11 cellular contexts compared by ENCODE assay signal in the genomic region with DNA sequence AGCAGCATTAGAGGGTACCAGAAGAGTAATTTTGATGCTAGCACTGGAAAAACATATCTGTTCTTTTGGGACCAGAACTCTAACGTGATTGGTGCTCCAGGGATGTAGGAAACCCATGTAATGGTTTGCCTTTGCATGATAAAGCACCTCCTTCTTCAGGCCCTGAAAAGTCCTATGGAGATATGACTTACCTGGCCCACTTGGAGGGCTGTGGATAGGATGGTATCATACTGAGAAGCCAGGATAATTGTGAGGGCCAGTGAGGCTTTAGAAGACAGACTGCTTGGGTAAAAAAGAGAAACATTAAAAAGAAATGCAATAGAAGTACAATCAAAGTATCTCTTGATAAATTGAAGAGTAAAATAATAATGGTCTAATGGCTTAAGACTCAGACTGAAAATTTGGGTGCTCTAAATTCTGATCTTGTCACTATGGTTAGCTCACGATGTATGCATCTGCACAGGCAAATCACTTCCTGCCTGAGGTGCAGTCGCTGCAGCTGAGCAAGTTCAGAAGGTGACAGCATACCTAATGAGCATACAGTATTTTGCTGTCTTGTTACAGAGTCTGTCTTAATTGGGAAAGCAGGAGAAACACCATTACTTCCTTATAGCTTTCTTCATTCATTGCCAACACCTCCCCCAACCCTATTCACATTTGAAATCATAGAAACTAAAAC.
DNase-seq lines count a peak whose midpoint lies in the region; ATAC-seq and TF ChIP-seq lines count a peak whose summit lies in the region.
"Had no signal": no experiment of that assay in that cellular context is flagged by ENCODE, and none has a peak within 500 bp of the region (broad histone marks: within the 10 kb centered on the region; RNA-seq: fewer than 3 reads in every experiment).

No MANE protein-coding gene starts in this region.

- H3K4me3 ChIP-seq in SU-DHL-6 (ENCODE audit: insufficient read depth, low read length, poor library complexity, severe bottlenecking), result peak overlapping the region; percentile 40
- H3K4me3 ChIP-seq in effector memory CD4-positive, alpha-beta T cell (ENCODE audit: insufficient read depth, low read depth, low read length, poor library complexity, severe bottlenecking), result no peak overlapping the region

- peak overlapping the region; percentile 90 for H3K27ac ChIP-seq in SU-DHL-6 (ENCODE audit: low read depth, low read length)
- no peak overlapping the region for H3K27ac ChIP-seq in effector memory CD4-positive, alpha-beta T cell (ENCODE audit: insufficient read depth, low read length, poor library complexity, severe bottlenecking)

- H3K36me3 ChIP-seq in SU-DHL-6 (ENCODE audit: low read length), result no peaks in the 10 kb centered on the region
- no peaks in the 10 kb centered on the region for H3K36me3 ChIP-seq in effector memory CD4-positive, alpha-beta T cell (ENCODE audit: control insufficient read depth, insufficient read depth, low read length)

- no peaks in the 10 kb centered on the region for H4K20me1 ChIP-seq in SU-DHL-6 (ENCODE audit: low read depth, low read length)

- peak; percentile 99 for ATAC-seq in GM18520 (IDR thresholded peaks at IDR 0.05; ENCODE audit: unreplicated experiment)
- ATAC-seq in GM21381 (IDR thresholded peaks at IDR 0.05; ENCODE audit: unreplicated experiment), result peak; percentile 68
- peak; percentile 98 for ATAC-seq in HG03060 (IDR thresholded peaks at IDR 0.05; ENCODE audit: low read depth, unreplicated experiment)

- H3K4me1 ChIP-seq in effector memory CD4-positive, alpha-beta T cell (ENCODE audit: control insufficient read depth, insufficient read depth, low read length, poor library complexity, severe bottlenecking), result no peaks in the 10 kb centered on the region

- H3K4me2 ChIP-seq in SU-DHL-6 (ENCODE audit: low read depth, low read length, poor library complexity, severe bottlenecking), result peak overlapping the region; percentile 84

- no peak for DNase-seq in effector memory CD4-positive, alpha-beta T cell
- DNase-seq in GOT3 (lab: John Stamatoyannopoulos, UW) (no peak), superior temporal gyrus (ENCODE audit: extremely low spot score) (no peak)
- no peak for DNase-seq in activated CD4-positive, alpha-beta T cell treated with anti-CD3 and anti-CD28 coated beads, Interleukin-2, amount 10 ng/mL, durations not matched to agents 7 days and 5 days
- DNase-seq: activated CD4-positive, CD25-positive, alpha-beta regulatory T cell treated with anti-CD3 and anti-CD28 coated beads, Interleukin-2, amount 50 U/mL, for 72 hours; activated naive CD4-positive, alpha-beta T cell treated with anti-CD3 and anti-CD28 coated beads for 36 hours; Calu3 had no signal

- no peaks in the 10 kb centered on the region for H3K27me3 ChIP-seq in SU-DHL-6 (ENCODE audit: low read length)
- H3K27me3 ChIP-seq in effector memory CD4-positive, alpha-beta T cell (replicated peaks; ENCODE audit: control insufficient read depth, insufficient read depth, low read length, poor library complexity, severe bottlenecking), result no peaks in the 10 kb centered on the region

- no peaks in the 10 kb centered on the region for H3K36me3 Mint-ChIP-seq in activated CD4-positive, alpha-beta T cell treated with anti-CD3 and anti-CD28 coated beads, Interleukin-2, amount 10 ng/mL, durations not matched to agents 7 days and 5 days (ENCODE audit: low read depth)

- no peaks in the 10 kb centered on the region for H3K79me2 ChIP-seq in SU-DHL-6 (ENCODE audit: insufficient read depth, low read length)

- peak overlapping the region; percentile 73 for H2AFZ ChIP-seq in SU-DHL-6 (ENCODE audit: low read depth, low read length, severe bottlenecking)

- H3K9me3 Mint-ChIP-seq in activated CD4-positive, alpha-beta T cell treated with anti-CD3 and anti-CD28 coated beads, Interleukin-2, amount 10 ng/mL, durations not matched to agents 7 days and 5 days, result peaks cover 7% of the 10 kb centered on the region

- H3K9ac ChIP-seq in SU-DHL-6 (ENCODE audit: low read length), result peak overlapping the region; percentile 44

- no peak for TF ChIP-seq CTCF in SU-DHL-6 (IDR thresholded peaks at IDR 0.05; ENCODE audit: insufficient read depth, low read length, poor library complexity, severe bottlenecking)

- CTCF ChIA-PET in activated CD4-positive, alpha-beta T cell treated with anti-CD3 and anti-CD28 coated beads, Interleukin-2, amount 10 ng/mL, durations not matched to agents 7 days and 5 days (lab: Charles Lee), result no interaction called here

- H3K27me3 Mint-ChIP-seq in activated CD4-positive, alpha-beta T cell treated with anti-CD3 and anti-CD28 coated beads, Interleukin-2, amount 10 ng/mL, durations not matched to agents 7 days and 5 days, result no peaks in the 10 kb centered on the region

- no peak overlapping the region for H3K27ac Mint-ChIP-seq in activated CD4-positive, alpha-beta T cell treated with anti-CD3 and anti-CD28 coated beads, Interleukin-2, amount 10 ng/mL, durations not matched to agents 7 days and 5 days
- H3K27ac Mint-ChIP-seq: activated naive CD4-positive, alpha-beta T cell treated with anti-CD3 and anti-CD28 coated beads for 36 hours had no signal

- H3F3A ChIP-seq in SU-DHL-6 (ENCODE audit: insufficient read depth), result 0 out of 2 replicates have a peak, but pooled peaks cover 6% of the 10 kb centered on the region

- no peaks in the 10 kb centered on the region for H3K4me1 Mint-ChIP-seq in activated CD4-positive, alpha-beta T cell treated with anti-CD3 and anti-CD28 coated beads, Interleukin-2, amount 10 ng/mL, durations not matched to agents 7 days and 5 days

- no peaks in the 10 kb centered on the region for H3K9me2 ChIP-seq in SU-DHL-6 (replicated peaks; ENCODE audit: insufficient read depth, low read length)

- POLR2A ChIA-PET in activated CD4-positive, alpha-beta T cell treated with anti-CD3 and anti-CD28 coated beads, Interleukin-2, amount 10 ng/mL, durations not matched to agents 7 days and 5 days (lab: Charles Lee), result no interaction called here

- H3K9me3 ChIP-seq in SU-DHL-6 (ENCODE audit: insufficient read depth, low read length), result no peaks in the 10 kb centered on the region
- no peaks in the 10 kb centered on the region for H3K9me3 ChIP-seq in effector memory CD4-positive, alpha-beta T cell (ENCODE audit: control insufficient read depth, low read length)

- no peak overlapping the region for H3K4me3 Mint-ChIP-seq in activated CD4-positive, alpha-beta T cell treated with anti-CD3 and anti-CD28 coated beads, Interleukin-2, amount 10 ng/mL, durations not matched to agents 7 days and 5 days
- H3K4me3 Mint-ChIP-seq: activated naive CD4-positive, alpha-beta T cell treated with anti-CD3 and anti-CD28 coated beads for 36 hours had no signal
